In the genomic region with DNA sequence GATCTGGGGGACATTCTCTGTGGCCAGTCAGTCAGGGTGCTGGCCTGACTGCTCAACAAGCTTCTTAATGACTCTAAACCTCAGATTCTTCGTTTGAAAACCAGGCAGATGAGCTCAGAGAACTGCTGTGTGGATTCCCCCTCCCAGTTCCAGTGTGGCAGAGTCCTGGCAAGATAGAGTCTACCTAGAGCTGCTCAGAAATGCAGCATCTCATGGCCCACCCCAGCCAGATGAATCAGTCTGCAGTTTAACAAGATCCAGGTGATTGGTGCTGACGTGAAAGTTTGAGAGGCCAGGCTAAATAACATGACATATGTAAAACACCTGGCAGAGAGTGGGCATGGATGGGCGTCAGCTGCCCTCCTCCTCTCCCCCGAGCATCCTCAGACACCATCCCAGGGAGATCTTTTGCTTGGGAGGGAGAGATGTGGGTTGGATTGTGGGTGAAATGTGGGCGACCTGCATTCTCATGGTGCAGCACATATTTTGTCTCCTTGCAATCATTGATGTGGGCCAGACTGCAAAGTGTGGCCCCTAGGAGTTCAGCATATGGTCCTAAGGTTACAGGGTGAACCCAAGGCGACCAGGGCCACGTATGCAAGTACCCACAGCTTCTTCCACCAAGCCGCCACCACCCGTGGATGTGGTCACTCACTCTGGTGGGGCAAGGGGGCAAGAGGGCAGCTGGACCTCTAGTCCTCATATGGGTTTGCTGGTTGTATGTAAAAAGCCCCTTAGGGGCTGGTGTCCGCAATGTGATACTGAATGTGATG, we compare ENCODE assay signal across 10 cellular contexts. TPM values are rescaled to one million over a fixed set of nuclear protein-coding genes. Genes with fewer than 3 reads are reported as not detected.
DNase-seq lines count a peak whose midpoint lies in the region; ATAC-seq and TF ChIP-seq lines count a peak whose summit lies in the region.
"Had no signal": no experiment of that assay in that cellular context is flagged by ENCODE, and none has a peak within 500 bp of the region (broad histone marks: within the 10 kb centered on the region; RNA-seq: fewer than 3 reads in every experiment).

No MANE protein-coding gene starts in this region.

- no peaks in the 10 kb centered on the region for H3K9me3 ChIP-seq in vagina
- no peaks in the 10 kb centered on the region for H3K9me3 ChIP-seq in left lung

- peak overlapping the region; percentile 54 for H3K4me3 Mint-ChIP-seq in stimulated activated naive CD8-positive, alpha-beta T cell treated with anti-CD3 and anti-CD28 coated beads, Interleukin-15, Interleukin-2, amounts not matched to agents 100 ng/mL and 50 ng/mL, for 24 hours
- H3K4me3 Mint-ChIP-seq in brain = peak overlapping the region in 4 of 5 experiments; percentile 38 to 68 (median 50)
- peak overlapping the region; percentile 69 to 80 (median 72) for H3K4me3 Mint-ChIP-seq in nephron

- H3K27ac ChIP-seq in vagina = peak overlapping the region; percentile 34
- peak overlapping the region in 1 of 2 donors; percentile 97 for H3K27ac ChIP-seq in left lung

- H3K27me3 Mint-ChIP-seq in stimulated activated naive CD8-positive, alpha-beta T cell treated with anti-CD3 and anti-CD28 coated beads, Interleukin-15, Interleukin-2, amounts not matched to agents 100 ng/mL and 50 ng/mL, for 24 hours = no peaks in the 10 kb centered on the region
- H3K27me3 Mint-ChIP-seq in brain = peaks cover 14% of the 10 kb centered on the region
- H3K27me3 Mint-ChIP-seq in nephron (ENCODE audit: low read depth) = peaks cover 4% of the 10 kb centered on the region

- H3K4me1 Mint-ChIP-seq in stimulated activated naive CD8-positive, alpha-beta T cell treated with anti-CD3 and anti-CD28 coated beads, Interleukin-15, Interleukin-2, amounts not matched to agents 100 ng/mL and 50 ng/mL, for 24 hours (ENCODE audit: low read depth) = peaks cover 56% of the 10 kb centered on the region
- H3K4me1 Mint-ChIP-seq in brain (peaks cover 34% of the 10 kb centered on the region), nephron (peaks cover 27% of the 10 kb centered on the region)

- H3K4me1 ChIP-seq in vagina (peaks cover 33% of the 10 kb centered on the region), left lung (peaks cover 24 to 92% of the 10 kb centered on the region in 2 donors)

- DNase-seq in stimulated activated naive CD8-positive, alpha-beta T cell treated with anti-CD3 and anti-CD28 coated beads, Interleukin-15, Interleukin-2, amounts not matched to agents 100 U/mL and 50 U/mL, for 24 hours = no peak
- DNase-seq in vagina (ENCODE audit: extremely low spot score in 2 of 2) (no peak), left lung (no peak), OCI-M2 (lab: John Stamatoyannopoulos, UW; ENCODE audit: unreplicated experiment) (no peak)
- DNase-seq: activated CD4-positive, CD25-positive, alpha-beta regulatory T cell; NCI-H1436 treated with DMSO at 0.1 percent for 48 hours had no signal

- no peak for ATAC-seq in stimulated activated naive CD8-positive, alpha-beta T cell treated with anti-CD3 and anti-CD28 coated beads, Interleukin-15, Interleukin-2, amounts not matched to agents 100 U/mL and 50 U/mL, for 24 hours
- ATAC-seq in left lung (no peak), GM18505 (IDR thresholded peaks at IDR 0.05; ENCODE audit: unreplicated experiment) (no peak)

- no peak for TF ChIP-seq POLR2A in vagina (IDR thresholded peaks at IDR 0.05)
- no peak for TF ChIP-seq POLR2A in GM18505 (IDR thresholded peaks at IDR 0.05; ENCODE audit: borderline replicate concordance, extremely low read depth, insufficient read depth, insufficient read length)

- H3K36me3 ChIP-seq in vagina = no peaks in the 10 kb centered on the region
- H3K36me3 ChIP-seq in left lung = no peaks in the 10 kb centered on the region

- intact Hi-C loops in vagina (cut with DNase I) = no loop called here
- intact Hi-C loops in left lung (cut with DNase I) = no loop called here

- no peaks in the 10 kb centered on the region for H3K36me3 Mint-ChIP-seq in stimulated activated naive CD8-positive, alpha-beta T cell treated with anti-CD3 and anti-CD28 coated beads, Interleukin-15, Interleukin-2, amounts not matched to agents 100 ng/mL and 50 ng/mL, for 24 hours (ENCODE audit: low read depth)
- H3K36me3 Mint-ChIP-seq in brain (no peaks in the 10 kb centered on the region), nephron (ENCODE audit: low read depth) (no peaks in the 10 kb centered on the region)

- H3K4me3 ChIP-seq in vagina = no peak overlapping the region
- no peak overlapping the region for H3K4me3 ChIP-seq in left lung

- H3K27me3 ChIP-seq in vagina = no peaks in the 10 kb centered on the region
- no peaks in the 10 kb centered on the region for H3K27me3 ChIP-seq in left lung

- H3K27ac Mint-ChIP-seq in stimulated activated naive CD8-positive, alpha-beta T cell treated with anti-CD3 and anti-CD28 coated beads, Interleukin-15, Interleukin-2, amounts not matched to agents 100 ng/mL and 50 ng/mL, for 24 hours = no peak overlapping the region
- H3K27ac Mint-ChIP-seq in brain (peak overlapping the region in 3 of 5 experiments; percentile 44 to 82 (median 73)), nephron (peak overlapping the region; percentile 5 to 81 (median 59))

- H3K9me3 Mint-ChIP-seq in stimulated activated naive CD8-positive, alpha-beta T cell treated with anti-CD3 and anti-CD28 coated beads, Interleukin-15, Interleukin-2, amounts not matched to agents 100 ng/mL and 50 ng/mL, for 24 hours = no peaks in the 10 kb centered on the region
- H3K9me3 Mint-ChIP-seq in brain = no peaks in the 10 kb centered on the region
- H3K9me3 Mint-ChIP-seq in nephron = no peaks in the 10 kb centered on the region

- TF ChIP-seq CTCF in brain (conservative IDR thresholded peaks at IDR 0.05) = no peak
- TF ChIP-seq CTCF in nephron (IDR thresholded peaks at IDR 0.05; ENCODE audit: unreplicated experiment in 3 of 3) = no peak
- TF ChIP-seq CTCF in vagina (IDR thresholded peaks at IDR 0.05) = no peak
- TF ChIP-seq CTCF in left lung (IDR thresholded peaks at IDR 0.05) = no peak

RNA-seq across cellular contexts. Expression of a gene that starts 19.5 kb away (rescaled TPM):
- polyA plus RNA-seq in brain (ENCODE audit: insufficient read depth, low read depth, low replicate concordance) = 11.3 TPM
- total RNA-seq in vagina (173 TPM), left lung (100 to 1,000 TPM in 1 of 2 donors, 10 to 100 TPM in 1; 60.7 to 110 TPM)

RNA-seq across cellular contexts. Expression of a gene that starts 38.1 kb away (rescaled TPM):
- polyA plus RNA-seq in brain (ENCODE audit: insufficient read depth, low read depth, low replicate concordance) = 33.6 TPM
- total RNA-seq in vagina = 35.6 TPM
- 10 to 100 TPM; 63.4 to 83.6 TPM for total RNA-seq in left lung
